In the genomic region with DNA sequence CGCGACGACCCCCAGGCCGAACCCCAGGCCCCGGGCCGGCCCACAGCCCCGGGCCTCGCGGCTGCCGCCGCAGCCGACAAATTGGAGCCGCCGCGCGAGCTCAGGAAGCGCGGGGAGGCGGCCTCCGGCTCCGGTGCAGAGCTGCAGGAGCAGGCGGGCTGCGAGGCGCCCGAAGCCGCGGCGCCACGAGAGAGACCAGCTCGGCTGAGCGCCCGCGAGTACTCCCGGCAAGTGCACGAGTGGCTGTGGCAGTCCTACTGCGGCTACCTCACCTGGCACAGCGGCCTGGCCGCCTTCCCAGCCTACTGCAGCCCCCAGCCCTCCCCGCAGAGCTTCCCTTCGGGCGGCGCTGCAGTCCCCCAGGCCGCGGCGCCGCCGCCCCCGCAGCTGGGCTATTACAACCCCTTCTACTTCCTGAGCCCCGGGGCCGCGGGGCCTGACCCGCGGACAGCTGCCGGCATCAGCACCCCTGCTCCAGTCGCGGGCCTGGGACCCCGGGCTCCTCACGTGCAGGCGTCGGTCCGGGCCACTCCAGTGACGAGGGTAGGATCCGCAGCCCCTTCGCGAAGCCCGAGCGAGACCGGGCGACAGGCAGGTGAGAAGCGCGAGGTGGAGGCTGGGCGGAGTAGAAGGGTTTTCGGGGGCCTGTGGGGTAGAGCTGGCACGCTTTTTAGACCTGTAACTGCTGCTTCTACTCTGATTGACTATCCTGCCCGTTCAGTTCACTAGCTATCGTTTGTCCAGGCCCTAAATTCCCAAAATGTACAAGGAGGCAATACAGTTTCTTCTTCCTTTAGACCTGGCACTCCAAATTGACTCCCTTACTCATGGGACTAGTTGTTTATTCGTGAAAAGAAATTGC, we compare ENCODE assay signal across 8 cellular contexts. TPM values are rescaled to one million over a fixed set of nuclear protein-coding genes. Genes with fewer than 3 reads are reported as not detected.
DNase-seq lines count a peak whose midpoint lies in the region; ATAC-seq, FAIRE-seq and TF ChIP-seq lines count a peak whose summit lies in the region.

No MANE protein-coding gene starts in this region.

- DNase-seq in GM12865 (ENCODE audit: low read depth) = peak; percentile 67
- peak; percentile 40 for DNase-seq in H54 (ENCODE audit: insufficient read length, low spot score)
- DNase-seq in Karpas-422 = peak; percentile 78
- peak; percentile 24 for DNase-seq in activated CD4-positive, alpha-beta T cell treated with anti-CD3 and anti-CD28 coated beads for 1 hour
- DNase-seq in cerebellum (ENCODE audit: low spot score) = peak; percentile 32
- DNase-seq in left lobe of liver (ENCODE audit: low spot score) = peak; percentile 66
- peak; percentile 49 for DNase-seq in stimulated activated CD4-positive, alpha-beta T cell treated with anti-CD3 and anti-CD28 coated beads, Interleukin-4, amount 100 ng/mL, for 1 hour
- no peak for DNase-seq in OCI-M2 (lab: John Stamatoyannopoulos, UW; ENCODE audit: unreplicated experiment)

- H4K20me1 ChIP-seq in Karpas-422 (ENCODE audit: insufficient read depth, low read depth, low read length) = no peaks in the 10 kb centered on the region

- peak overlapping the region; percentile 92 for H3K9ac ChIP-seq in Karpas-422 (ENCODE audit: low read length)

- FAIRE-seq in H54 (lab: Jason Lieb, UNC) = peak; percentile 15

- H3K4me3 ChIP-seq in GM12865 (ENCODE audit: low read depth, low read length) = peak overlapping the region; percentile 90
- peak overlapping the region; percentile 73 for H3K4me3 ChIP-seq in Karpas-422 (ENCODE audit: low read length)

- H3K9me2 ChIP-seq in Karpas-422 (replicated peaks; ENCODE audit: insufficient read depth, low read length) = no peaks in the 10 kb centered on the region

- peak overlapping the region; percentile 80 for H2AFZ ChIP-seq in Karpas-422 (ENCODE audit: low read length)

- peaks cover 27% of the 10 kb centered on the region for H3K4me1 ChIP-seq in Karpas-422 (ENCODE audit: low read length)

- H3K79me2 ChIP-seq in Karpas-422 (ENCODE audit: low read length) = peaks cover 21% of the 10 kb centered on the region

- TF ChIP-seq POLR2A in H54 (IDR thresholded peaks at IDR 0.05; ENCODE audit: low read depth, low read length) = no peak

- no peaks in the 10 kb centered on the region for H3K27me3 ChIP-seq in Karpas-422 (ENCODE audit: low read length)

- peak overlapping the region; percentile 53 for H3K27ac ChIP-seq in Karpas-422 (ENCODE audit: low read length)

- TF ChIP-seq CTCF in GM12865 (IDR thresholded peaks at IDR 0.05; ENCODE audit: insufficient read depth, low read depth, low read length, missing control alignments) = no peak

- H3K36me3 ChIP-seq in Karpas-422 (ENCODE audit: insufficient read depth, low read length) = no peaks in the 10 kb centered on the region

- peak overlapping the region; percentile 95 for H3K4me2 ChIP-seq in Karpas-422 (ENCODE audit: low read depth, low read length, poor library complexity, severe bottlenecking)

- H3K9me3 ChIP-seq in Karpas-422 (ENCODE audit: low read length) = no peaks in the 10 kb centered on the region

- ATAC-seq in left lobe of liver = peak; percentile 63

RNA-seq across cellular contexts. Expression of gene FAM8A1, which starts 0.7 kb away (rescaled TPM):
- total RNA-seq in Karpas-422 (2014; rRNA removed; shearing (Covaris generic); ENCODE audit: low replicate concordance) = 9.7 and 11.0 TPM in 2 replicates
- total RNA-seq in cerebellum (39.5 TPM), left lobe of liver (42.0 TPM)
